Comparison of ENCODE assay signal across 10 cellular contexts in genomic region chr13:51818771-51819511, GRCh38. TPM values are rescaled to one million over a fixed set of nuclear protein-coding genes. Genes with fewer than 3 reads are reported as not detected.
A peak's percentile ranks its signal among the peaks of the same experiment; 100 is the strongest.
DNase-seq lines count a peak whose midpoint lies in the region; ATAC-seq, FAIRE-seq and TF ChIP-seq lines count a peak whose summit lies in the region.
"Had no signal": no experiment of that assay in that cellular context is flagged by ENCODE, and none has a peak within 500 bp of the region (broad histone marks: within the 10 kb centered on the region; RNA-seq: fewer than 3 reads in every experiment).

No MANE protein-coding gene starts in this region.

- intact Hi-C loops in left ventricle myocardium inferior (cut with micrococcal nuclease) = no loop called here
- intact Hi-C loops in tibial artery (cut with DNase I; ENCODE audit: low total_unique reads) = loop anchor here (5.0 kb wide), 1 partner anchor 308 kb away; the partner anchor contains the start of gene NEK5

- peaks cover 52% of the 10 kb centered on the region for H3K4me1 ChIP-seq in left ventricle myocardium inferior
- H3K4me1 ChIP-seq in tibial artery = peaks cover 0 to 22% (median 12%) of the 10 kb centered on the region in 4 donors

- H3K4me3 ChIP-seq in left ventricle myocardium inferior = no peak overlapping the region
- no peak overlapping the region for H3K4me3 ChIP-seq in tibial artery

- no peaks in the 10 kb centered on the region for H3K9me3 ChIP-seq in left ventricle myocardium inferior (replicated peaks)
- no peaks in the 10 kb centered on the region for H3K9me3 ChIP-seq in tibial artery

- DNase-seq in activated naive CD4-positive, alpha-beta T cell treated with Interleukin-2 at 50 U/mL for 16 hours = peak; percentile 70
- DNase-seq in activated naive CD4-positive, alpha-beta T cell treated with anti-CD3 and anti-CD28 coated beads, Interleukin-2, amount 10 ng/mL, durations not matched to agents 7 days and 5 days = no peak
- peak; percentile 43 for DNase-seq in activated CD8-positive, alpha-beta memory T cell treated with anti-CD3 and anti-CD28 coated beads, Interleukin-2, amount 50 U/mL, for 4 hours
- DNase-seq in left ventricle myocardium inferior (no peak), tibial artery (peak; percentile 37 to 80), HTR-8/SVneo (ENCODE audit: insufficient read length, low spot score) (no peak), DMS79 treated with DMSO at 0.1 percent for 48 hours (lab: John Stamatoyannopoulos, UW) (no peak)
- DNase-seq: NCI-H2107 had no signal

- H3K27me3 Mint-ChIP-seq in activated naive CD4-positive, alpha-beta T cell treated with anti-CD3 and anti-CD28 coated beads, Interleukin-2, amount 10 ng/mL, durations not matched to agents 7 days and 5 days = no peaks in the 10 kb centered on the region

- H3K36me3 ChIP-seq in left ventricle myocardium inferior = no peaks in the 10 kb centered on the region
- H3K36me3 ChIP-seq in tibial artery = no peaks in the 10 kb centered on the region

- no peak for FAIRE-seq in HTR-8/SVneo (lab: Jason Lieb, UNC)

- no peak for TF ChIP-seq CTCF in left ventricle myocardium inferior (IDR thresholded peaks at IDR 0.05; ENCODE audit: borderline replicate concordance)
- no peak for TF ChIP-seq CTCF in tibial artery (IDR thresholded peaks at IDR 0.05)

- H3K4me1 Mint-ChIP-seq in activated naive CD4-positive, alpha-beta T cell treated with anti-CD3 and anti-CD28 coated beads, Interleukin-2, amount 10 ng/mL, durations not matched to agents 7 days and 5 days = peaks cover 96% of the 10 kb centered on the region

- H3K9me3 Mint-ChIP-seq in activated naive CD4-positive, alpha-beta T cell treated with anti-CD3 and anti-CD28 coated beads, Interleukin-2, amount 10 ng/mL, durations not matched to agents 7 days and 5 days = no peaks in the 10 kb centered on the region

- H3K27ac Mint-ChIP-seq in activated naive CD4-positive, alpha-beta T cell treated with anti-CD3 and anti-CD28 coated beads, Interleukin-2, amount 10 ng/mL, durations not matched to agents 7 days and 5 days = no peak overlapping the region

- H3K4me3 Mint-ChIP-seq in activated naive CD4-positive, alpha-beta T cell treated with anti-CD3 and anti-CD28 coated beads, Interleukin-2, amount 10 ng/mL, durations not matched to agents 7 days and 5 days = no peak overlapping the region

- H3K36me3 Mint-ChIP-seq in activated naive CD4-positive, alpha-beta T cell treated with anti-CD3 and anti-CD28 coated beads, Interleukin-2, amount 10 ng/mL, durations not matched to agents 7 days and 5 days = peaks cover 32% of the 10 kb centered on the region

- H3K27me3 ChIP-seq in left ventricle myocardium inferior (ENCODE audit: low read depth) (no peaks in the 10 kb centered on the region), tibial artery (no peaks in the 10 kb centered on the region)

- H3K27ac ChIP-seq in left ventricle myocardium inferior (replicated peaks) (peak overlapping the region; percentile 65), tibial artery (no peak overlapping the region)
- H3K27ac ChIP-seq: C4-2B had no signal

- CTCF ChIA-PET in activated naive CD4-positive, alpha-beta T cell treated with anti-CD3 and anti-CD28 coated beads, Interleukin-2, amount 10 ng/mL, durations not matched to agents 7 days and 5 days (lab: Charles Lee) = interaction anchor here (0.6 to 2.7 kb wide), 7 partner anchors 10 to 309 kb away, joined by 3 to 17 read pairs (median 3); no protein-coding TSS in a partner anchor

- ATAC-seq in GM21576 (IDR thresholded peaks at IDR 0.05; ENCODE audit: unreplicated experiment) = no peak

RNA-seq across cellular contexts. Expression of gene DHRS12, which starts 15.0 kb away (rescaled TPM):
- 10.3 TPM for total RNA-seq in left ventricle myocardium inferior

RNA-seq across cellular contexts. Expression of gene TMEM272, which starts 26.0 kb away (rescaled TPM):
- total RNA-seq in left ventricle myocardium inferior = 0.30 TPM

RNA-seq across cellular contexts. Expression of gene CCDC70, which starts 42.8 kb away (rescaled TPM):
- total RNA-seq in left ventricle myocardium inferior = not detected

Comparison
In these comparisons a context has a peak if more than half of its experiments do, and no peak if none do; other contexts are left out.
1. DNase-seq: peak in activated naive CD4-positive, alpha-beta T cell treated with Interleukin-2 at 50 U/mL for 16 hours (single experiment), activated CD8-positive, alpha-beta memory T cell treated with anti-CD3 and anti-CD28 coated beads, Interleukin-2, amount 50 U/mL, for 4 hours (single experiment) and tibial artery (2 of 2); none in activated naive CD4-positive, alpha-beta T cell treated with anti-CD3 and anti-CD28 coated beads, Interleukin-2, amount 10 ng/mL, durations not matched to agents 7 days and 5 days (single experiment), left ventricle myocardium inferior (single experiment), HTR-8/SVneo (single experiment) and DMS79 treated with DMSO at 0.1 percent for 48 hours (single experiment).